10 cellular contexts compared by ENCODE assay signal in genomic region chr13:110397445-110397844, GRCh38.
A peak's percentile ranks its signal among the peaks of the same experiment; 100 is the strongest.
DNase-seq lines count a peak whose midpoint lies in the region; TF ChIP-seq lines count a peak whose summit lies in the region.
"Had no signal": no experiment of that assay in that cellular context is flagged by ENCODE, and none has a peak within 500 bp of the region (broad histone marks: within the 10 kb centered on the region; RNA-seq: fewer than 3 reads in every experiment).

No MANE protein-coding gene starts in this region.

- H3K36me3 ChIP-seq in Peyer's patch: no peaks in the 10 kb centered on the region
- no peaks in the 10 kb centered on the region for H3K36me3 ChIP-seq in mucosa of rectum (ENCODE audit: control insufficient read depth in 2 of 2, insufficient read depth in 2 of 2, low read length in 2 of 2)
- H3K36me3 ChIP-seq in thyroid gland: no peaks in the 10 kb centered on the region

- TF ChIP-seq POLR2A in Peyer's patch (IDR thresholded peaks at IDR 0.05) (no peak), thyroid gland (IDR thresholded peaks at IDR 0.05) (no peak)

- peak overlapping the region; percentile 34 to 85 (median 73) for H3K27ac ChIP-seq in Peyer's patch
- peak overlapping the region; percentile 56 for H3K27ac ChIP-seq in epithelial cell of prostate
- peak overlapping the region; percentile 83 to 89 for H3K27ac ChIP-seq in mucosa of rectum (ENCODE audit: low read depth in 2 of 2, low read length in 2 of 2)
- peak overlapping the region; percentile 44 to 83 (median 78) for H3K27ac ChIP-seq in thyroid gland

- TF ChIP-seq CTCF in Peyer's patch (IDR thresholded peaks at IDR 0.05) (no peak), thyroid gland (IDR thresholded peaks at IDR 0.05) (no peak)

- H3K9ac ChIP-seq in mucosa of rectum (ENCODE audit: low read depth in 1 of 2, low read length in 2 of 2): peak overlapping the region; percentile 17 to 23

- no peaks in the 10 kb centered on the region for H3K27me3 ChIP-seq in Peyer's patch
- no peaks in the 10 kb centered on the region for H3K27me3 ChIP-seq in mucosa of rectum (ENCODE audit: control insufficient read depth in 2 of 2, insufficient read depth in 2 of 2, low read length in 2 of 2)
- no peaks in the 10 kb centered on the region for H3K27me3 ChIP-seq in thyroid gland

- no peaks in the 10 kb centered on the region for H3K9me3 ChIP-seq in Peyer's patch
- H3K9me3 ChIP-seq in mucosa of rectum (ENCODE audit: control insufficient read depth in 2 of 2, low read length in 2 of 2): no peaks in the 10 kb centered on the region
- H3K9me3 ChIP-seq in thyroid gland: no peaks in the 10 kb centered on the region

- H3K4me1 ChIP-seq in Peyer's patch (peaks cover 0 to 4% (median 0%) of the 10 kb centered on the region in 4 donors), mucosa of rectum (ENCODE audit: control insufficient read depth in 2 of 2, insufficient read depth in 2 of 2, low read length in 2 of 2) (peaks cover 0 to 3% of the 10 kb centered on the region in 2 donors), thyroid gland (peaks cover 41 to 49% of the 10 kb centered on the region in 2 donors)

- WGBS in thyroid gland, 2 donors: 59 to 70% methylated on average over 9 of the region's 9 CpGs

- intact Hi-C loops in thyroid gland (cut with DNase I): no loop called here

- H3K4me3 ChIP-seq in Peyer's patch (no peak overlapping the region), mucosa of rectum (ENCODE audit: low read length in 2 of 2) (peak overlapping the region in 1 of 2 donors; percentile 4), thyroid gland (replicated peaks in 1 of 3) (no peak overlapping the region)

- no peak for DNase-seq in Peyer's patch
- no peak for DNase-seq in epithelial cell of prostate (ENCODE audit: low read depth, low spot score)
- no peak for DNase-seq in thyroid gland
- DNase-seq in UCSD-AML1 (lab: John Stamatoyannopoulos, UW; ENCODE audit: unreplicated experiment): no peak
- no peak for DNase-seq in NCI-H1048 (lab: John Stamatoyannopoulos, UW)
- no peak for DNase-seq in GF-D8 (lab: John Stamatoyannopoulos, UW)
- DNase-seq in NCI-H2171 (lab: John Stamatoyannopoulos, UW): no peak
- DNase-seq: cortex of kidney, KG1 had no signal
